31 cellular contexts compared by ENCODE assay signal in the genomic region with DNA sequence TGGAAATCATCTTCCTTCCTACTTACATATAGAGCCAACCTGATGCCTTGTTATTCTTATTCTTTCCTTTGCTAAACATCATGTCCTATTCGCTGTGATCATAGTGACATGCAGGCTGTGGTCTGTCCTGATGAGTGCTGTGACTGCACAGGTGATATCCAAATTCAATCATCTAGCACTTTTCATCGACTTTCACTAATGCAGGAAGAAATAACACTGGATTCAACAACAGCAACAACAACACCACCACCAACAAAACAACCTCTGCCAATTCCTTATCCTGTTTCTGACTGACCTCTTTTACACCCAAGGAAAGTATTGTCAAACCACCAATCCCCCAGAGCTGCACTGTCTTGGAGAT.
"Had no signal": no experiment of that assay in that cellular context is flagged by ENCODE, and none has a peak within 500 bp of the region (broad histone marks: within the 10 kb centered on the region; RNA-seq: fewer than 3 reads in every experiment).

No MANE protein-coding gene starts in this region.

- H3K9me3 Mint-ChIP-seq: activated CD8-positive, alpha-beta T cell treated with anti-CD3 and anti-CD28 coated beads for 36 hours; activated naive CD4-positive, alpha-beta T cell treated with anti-CD3 and anti-CD28 coated beads, Interleukin-2, amount 50 U/mL, for 24 hours; activated naive CD8-positive, alpha-beta T cell treated with anti-CD3 and anti-CD28 coated beads, Interleukin-2, amount 10 ng/mL, durations not matched to agents 7 days and 5 days; activated T-helper 17 cell treated with anti-CD3 and anti-CD28 coated beads, Interleukin-2, amount 50 U/mL, for 72 hours had no signal

- H3K27me3 Mint-ChIP-seq: activated CD8-positive, alpha-beta T cell treated with anti-CD3 and anti-CD28 coated beads for 36 hours had no signal

- H3K27me3 ChIP-seq: body of pancreas, MG63, Peyer's patch had no signal

- H3K4me3 Mint-ChIP-seq: activated CD8-positive, alpha-beta T cell treated with anti-CD3 and anti-CD28 coated beads for 36 hours; activated naive CD4-positive, alpha-beta T cell treated with anti-CD3 and anti-CD28 coated beads, Interleukin-2, amount 50 U/mL, for 24 hours; activated naive CD8-positive, alpha-beta T cell treated with anti-CD3 and anti-CD28 coated beads, Interleukin-2, amount 10 ng/mL, durations not matched to agents 7 days and 5 days; activated T-cell treated with anti-CD3 and anti-CD28 coated beads, Interleukin-2, amount 50 U/mL, for 72 hours; activated T-helper 17 cell treated with anti-CD3 and anti-CD28 coated beads, Interleukin-2, amount 50 U/mL, for 72 hours had no signal

- H3K36me3 ChIP-seq: MG63, Peyer's patch, WERI-Rb-1 had no signal

- H3K4me1 Mint-ChIP-seq: activated naive CD4-positive, alpha-beta T cell treated with anti-CD3 and anti-CD28 coated beads, Interleukin-2, amount 50 U/mL, for 24 hours; activated naive CD8-positive, alpha-beta T cell treated with anti-CD3 and anti-CD28 coated beads, Interleukin-2, amount 10 ng/mL, durations not matched to agents 7 days and 5 days; activated T-helper 17 cell treated with anti-CD3 and anti-CD28 coated beads, Interleukin-2, amount 50 U/mL, for 72 hours had no signal

- H3K4me1 ChIP-seq: Peyer's patch had no signal

- H3K27ac ChIP-seq: body of pancreas, Peyer's patch, WERI-Rb-1 had no signal

- H3K9me3 ChIP-seq: body of pancreas, MG63, Peyer's patch had no signal

- H3K27ac Mint-ChIP-seq: activated CD8-positive, alpha-beta T cell treated with anti-CD3 and anti-CD28 coated beads for 36 hours; activated naive CD4-positive, alpha-beta T cell treated with anti-CD3 and anti-CD28 coated beads, Interleukin-2, amount 50 U/mL, for 24 hours; activated naive CD8-positive, alpha-beta T cell treated with anti-CD3 and anti-CD28 coated beads, Interleukin-2, amount 10 ng/mL, durations not matched to agents 7 days and 5 days; activated T-cell treated with anti-CD3 and anti-CD28 coated beads, Interleukin-2, amount 50 U/mL, for 72 hours; activated T-helper 17 cell treated with anti-CD3 and anti-CD28 coated beads, Interleukin-2, amount 50 U/mL, for 72 hours had no signal

- DNase-seq: activated CD4-positive, alpha-beta T cell treated with anti-CD3 and anti-CD28 coated beads for 1 hour; activated CD4-positive, alpha-beta T cell treated with anti-CD3 and anti-CD28 coated beads for 48 hours; activated CD4-positive, alpha-beta T cell treated with anti-CD3 and anti-CD28 coated beads, Interleukin-2, amount 50 U/mL, for 4 hours; activated CD4-positive, CD25-positive, alpha-beta regulatory T cell; activated CD8-positive, alpha-beta T cell treated with anti-CD3 and anti-CD28 coated beads for 36 hours; activated gamma-delta T cell; activated naive CD4-positive, alpha-beta T cell treated with Interleukin-2 at 50 U/mL for 16 hours; activated naive CD8-positive, alpha-beta T cell treated with anti-CD3 and anti-CD28 coated beads, Interleukin-2, amount 10 ng/mL, durations not matched to agents 7 days and 5 days; activated T-cell treated with anti-CD3 and anti-CD28 coated beads, Interleukin-2, amount 50 U/mL, for 1 hour; activated T-cell treated with anti-CD3 and anti-CD28 coated beads, Interleukin-2, amount 50 U/mL, for 72 hours; amygdala; body of pancreas; central memory CD4-positive, alpha-beta T cell; Kasumi-1; KG1; MG63; NCI-H1048; NCI-H1694; NCI-H2081 treated with DMSO at 0.1 percent for 48 hours; NCI-H2171; NCI-H510A; NCI-H526; NK-92 treated with Interleukin-12 subunit alpha and Interleukin-12 subunit beta, amount 100 ng/mL, for 24 hours; PC-3; Peyer's patch; RPMI8226; SIG-M5; T1000 had no signal

- H3K4me3 ChIP-seq: body of pancreas, MG63, Peyer's patch had no signal

- H3K36me3 Mint-ChIP-seq: activated naive CD4-positive, alpha-beta T cell treated with anti-CD3 and anti-CD28 coated beads, Interleukin-2, amount 50 U/mL, for 24 hours; activated naive CD8-positive, alpha-beta T cell treated with anti-CD3 and anti-CD28 coated beads, Interleukin-2, amount 10 ng/mL, durations not matched to agents 7 days and 5 days had no signal
